12 cellular contexts compared by ENCODE assay signal in genomic region chr7:100582041-100582579, GRCh38. TPM values are rescaled to one million over a fixed set of nuclear protein-coding genes. Genes with fewer than 3 reads are reported as not detected.
DNase-seq lines count a peak whose midpoint lies in the region; ATAC-seq and TF ChIP-seq lines count a peak whose summit lies in the region.
"Had no signal": no experiment of that assay in that cellular context is flagged by ENCODE, and none has a peak within 500 bp of the region (broad histone marks: within the 10 kb centered on the region; RNA-seq: fewer than 3 reads in every experiment).

No MANE protein-coding gene starts in this region.

- no peak for TF ChIP-seq POLR2A in tibial nerve (IDR thresholded peaks at IDR 0.05)

- peaks cover 29% of the 10 kb centered on the region for H3K4me1 ChIP-seq in mesenchymal stem cell (ENCODE audit: control insufficient read depth, insufficient read depth, low read depth, low read length)
- peaks cover 0 to 40% (median 24%) of the 10 kb centered on the region in 4 donors for H3K4me1 ChIP-seq in tibial nerve

- TF ChIP-seq CTCF in MCF 10A (IDR thresholded peaks at IDR 0.05; ENCODE audit: unreplicated experiment) (no peak), tibial nerve (IDR thresholded peaks at IDR 0.05) (no peak)

- H3K9ac ChIP-seq in mesenchymal stem cell (ENCODE audit: low read length), result no peak overlapping the region

- BruUV-seq in MCF 10A (replicated peaks; lab: Mats Ljungman, UMichigan), result no TSS peak

- H2BK15ac ChIP-seq in mesenchymal stem cell (ENCODE audit: low read depth, poor library complexity, severe bottlenecking), result peak overlapping the region; percentile 26

- H2AK5ac ChIP-seq in mesenchymal stem cell (ENCODE audit: low read length, severe bottlenecking), result no peak overlapping the region

- peaks cover 34% of the 10 kb centered on the region for H3K79me1 ChIP-seq in mesenchymal stem cell (replicated peaks; ENCODE audit: low read length, poor library complexity, severe bottlenecking)

- peak overlapping the region in 1 of 2 experiments; percentile 14 for H3K14ac ChIP-seq in mesenchymal stem cell (ENCODE audit: low read length in 2 of 2)

- ATAC-seq in HG02763 (IDR thresholded peaks at IDR 0.05; ENCODE audit: unreplicated experiment), result no peak
- ATAC-seq: foreskin keratinocyte had no signal

- intact Hi-C loops in MCF 10A (cut with micrococcal nuclease), result no loop called here

- WGBS in mesenchymal stem cell, result 94% methylated on average over 14 of the region's 20 CpGs
- 77 to 88% methylated on average over 19 to 20 of the region's 20 CpGs for WGBS in tibial nerve, 2 donors

- H3K4ac ChIP-seq in mesenchymal stem cell (ENCODE audit: low read depth in 1 of 2, low read length in 2 of 2), result peak overlapping the region; percentile 34 to 42

- H3K27ac Mint-ChIP-seq in MCF 10A (ENCODE audit: low read depth, unreplicated experiment), result no peak overlapping the region
- H3K27ac Mint-ChIP-seq in activated naive CD8-positive, alpha-beta T cell, result peak overlapping the region; percentile 95

- H4K8ac ChIP-seq in mesenchymal stem cell (ENCODE audit: low read length), result peak overlapping the region; percentile 74

- peaks cover 13% of the 10 kb centered on the region for H3K4me1 Mint-ChIP-seq in MCF 10A (ENCODE audit: insufficient read depth, unreplicated experiment)
- peaks cover 40% of the 10 kb centered on the region for H3K4me1 Mint-ChIP-seq in activated naive CD8-positive, alpha-beta T cell (ENCODE audit: low read depth)

- no peak overlapping the region for H4K91ac ChIP-seq in mesenchymal stem cell (ENCODE audit: low read length)

- H3K9me3 Mint-ChIP-seq in MCF 10A (ENCODE audit: unreplicated experiment), result no peaks in the 10 kb centered on the region
- no peaks in the 10 kb centered on the region for H3K9me3 Mint-ChIP-seq in activated naive CD8-positive, alpha-beta T cell (ENCODE audit: low read depth)

- H2AFZ ChIP-seq in mesenchymal stem cell (ENCODE audit: low read depth, low read length), result no peak overlapping the region

- no peak overlapping the region for H2BK5ac ChIP-seq in mesenchymal stem cell (ENCODE audit: low read depth, low read length, poor library complexity, severe bottlenecking)

- POLR2A ChIA-PET in MCF 10A (lab: Yijun Ruan, JAX), result interaction anchor here (0.5 kb wide), 1 partner anchor 22 kb away, joined by 3 read pairs; no protein-coding TSS in a partner anchor

- H3K4me2 ChIP-seq in mesenchymal stem cell (ENCODE audit: low read length, poor library complexity, severe bottlenecking), result no peak overlapping the region

- DNase-seq in T47D (ENCODE audit: low read depth in 1 of 2, low spot score in 1 of 2) (peak; percentile 48 to 84), MCF 10A (ENCODE audit: unreplicated experiment) (no peak), mesenchymal stem cell (no peak), tibial nerve (ENCODE audit: low spot score in 2 of 2) (no peak), C1 segment of cervical spinal cord (lab: John Stamatoyannopoulos, UW) (no peak), ACHN (no peak)
- DNase-seq: BE2C, foreskin keratinocyte had no signal

- no peak for TF ChIP-seq EP300 in tibial nerve (IDR thresholded peaks at IDR 0.05)

- H3K27me3 Mint-ChIP-seq in MCF 10A (ENCODE audit: insufficient read depth, unreplicated experiment), result no peaks in the 10 kb centered on the region
- H3K27me3 Mint-ChIP-seq in activated naive CD8-positive, alpha-beta T cell, result no peaks in the 10 kb centered on the region

- no peaks in the 10 kb centered on the region for H3K27me3 ChIP-seq in mesenchymal stem cell (ENCODE audit: control insufficient read depth in 1 of 2, insufficient read depth in 1 of 2, low read length in 2 of 2)
- no peaks in the 10 kb centered on the region for H3K27me3 ChIP-seq in tibial nerve
- H3K27me3 ChIP-seq: BE2C, foreskin keratinocyte had no signal

- peak overlapping the region in 1 of 2 experiments; percentile 16 for H3K23ac ChIP-seq in mesenchymal stem cell (ENCODE audit: low read length in 2 of 2)

- H3K4me3 ChIP-seq in mesenchymal stem cell (ENCODE audit: insufficient read depth in 1 of 2, low read depth in 1 of 2, low read length in 2 of 2) (no peak overlapping the region), tibial nerve (no peak overlapping the region)
- H3K4me3 ChIP-seq: HAP-1 had no signal

- CTCF ChIA-PET in MCF 10A (lab: Yijun Ruan, JAX), result interaction anchor here (0.5 to 1.3 kb wide), 3 partner anchors 18 to 109 kb away, joined by 3 to 4 read pairs (median 4); partner anchors contain the start of gene PCOLCE

- H3K9me3 ChIP-seq in mesenchymal stem cell (ENCODE audit: control insufficient read depth, low read length) (no peaks in the 10 kb centered on the region), tibial nerve (no peaks in the 10 kb centered on the region)
- H3K9me3 ChIP-seq: BE2C, HAP-1 had no signal

- H3K36me3 Mint-ChIP-seq in MCF 10A (ENCODE audit: insufficient read depth, unreplicated experiment), result peaks cover 23% of the 10 kb centered on the region
- peaks cover 2% of the 10 kb centered on the region for H3K36me3 Mint-ChIP-seq in activated naive CD8-positive, alpha-beta T cell

- H3K27ac ChIP-seq in mesenchymal stem cell (ENCODE audit: low read length, poor library complexity, severe bottlenecking) (no peak overlapping the region), tibial nerve (peak overlapping the region in 3 of 4 donors; percentile 93 to 96 (median 95))
- H3K27ac ChIP-seq: foreskin keratinocyte had no signal

- in situ Hi-C loops in T47D (cut with HindIII; ENCODE audit: low pct_unique_long_range_greater_than_20kb, low sequenced_read_pairs) (no loop called here), ACHN (cut with HindIII; ENCODE audit: low pct_ligation_motif_present, low pct_unique_long_range_greater_than_20kb, low sequenced_read_pairs) (no loop called here)

- peak overlapping the region; percentile 7 to 65 for H2BK12ac ChIP-seq in mesenchymal stem cell (ENCODE audit: low read length in 2 of 2)

- H3K36me3 ChIP-seq in mesenchymal stem cell (ENCODE audit: control insufficient read depth in 1 of 2, insufficient read depth in 2 of 2, low read depth in 1 of 2, low read length in 2 of 2) (peaks cover 52 to 60% of the 10 kb centered on the region in 2 experiments), tibial nerve (peaks cover 3 to 61% (median 41%) of the 10 kb centered on the region in 3 donors)

- H2BK120ac ChIP-seq in mesenchymal stem cell (ENCODE audit: low read depth, low read length), result no peak overlapping the region

- no peak overlapping the region for H3K4me3 Mint-ChIP-seq in MCF 10A (ENCODE audit: unreplicated experiment)
- H3K4me3 Mint-ChIP-seq in activated naive CD8-positive, alpha-beta T cell, result peak overlapping the region; percentile 98

- peak overlapping the region; percentile 13 to 38 for H3K18ac ChIP-seq in mesenchymal stem cell (ENCODE audit: low read depth in 1 of 2, low read length in 2 of 2)

RNA-seq across cellular contexts. Expression of gene LRCH4, which starts 3.8 kb away (rescaled TPM):
- total RNA-seq in MCF 10A (2022), result 21.4 and 22.3 TPM in 2 replicates
- polyA plus RNA-seq in mesenchymal stem cell (2013, experiment 1 of 2), result 72.6 TPM
- polyA plus RNA-seq in mesenchymal stem cell (2013, experiment 2 of 2), result 68.0 TPM
- total RNA-seq in tibial nerve, result 100 to 1,000 TPM; 135 to 174 (median 170) TPM

RNA-seq across cellular contexts. Expression of gene FBXO24, which starts 4.0 kb away (rescaled TPM):
- total RNA-seq in MCF 10A (2022) (0.37 and 1.1 TPM in 2 replicates), tibial nerve (1 to 10 TPM in 1 of 4 donors, under 1 TPM in 2, not detected in 1; 0.30 to 2.2 (median 0.84) TPM)
- polyA plus RNA-seq in mesenchymal stem cell (2013, experiment 1 of 2), result 0.37 TPM
- polyA plus RNA-seq in mesenchymal stem cell (2013, experiment 2 of 2), result 0.33 TPM

RNA-seq across cellular contexts. Expression of gene SAP25, which starts 8.4 kb away (rescaled TPM):
- total RNA-seq in MCF 10A (2022), result 1.2 and 2.9 TPM in 2 replicates
- polyA plus RNA-seq in mesenchymal stem cell (2013, experiment 1 of 2), result 1.9 TPM
- 1.4 TPM for polyA plus RNA-seq in mesenchymal stem cell (2013, experiment 2 of 2)
- 1 to 10 TPM; 2.4 to 8.4 (median 4.6) TPM for total RNA-seq in tibial nerve
- total RNA-seq: foreskin keratinocyte, lung microvascular endothelial cell had no signal

RNA-seq across cellular contexts. Expression of gene PCOLCE, which starts 20.1 kb away (rescaled TPM):
- total RNA-seq in MCF 10A (2022) (2.0 and 3.6 TPM in 2 replicates), tibial nerve (100 to 1,000 TPM in 3 of 4 donors, 10 to 100 TPM in 1; 55.9 to 155 (median 125) TPM)
- polyA plus RNA-seq in mesenchymal stem cell (2013, experiment 1 of 2), result 255 TPM
- 254 TPM for polyA plus RNA-seq in mesenchymal stem cell (2013, experiment 2 of 2)
- total RNA-seq: lung microvascular endothelial cell had no signal

RNA-seq across cellular contexts. Expression of gene MOSPD3, which starts 30.2 kb away (rescaled TPM):
- total RNA-seq in MCF 10A (2022) (5.2 and 7.4 TPM in 2 replicates), tibial nerve (10 to 100 TPM in 3 of 4 donors, 1 to 10 TPM in 1; 9.4 to 31.2 (median 24.3) TPM)
- 25.6 TPM for polyA plus RNA-seq in mesenchymal stem cell (2013, experiment 1 of 2)
- polyA plus RNA-seq in mesenchymal stem cell (2013, experiment 2 of 2), result 23.4 TPM

Comparison
In these comparisons a context has a peak if more than half of its experiments do, and no peak if none do; other contexts are left out.
1. DNase-seq: peak in T47D (2 of 2); none in MCF 10A (single experiment), mesenchymal stem cell (single experiment), tibial nerve (0 of 2), C1 segment of cervical spinal cord (0 of 14) and ACHN (single experiment).